Comparison of ENCODE assay signal across 7 cellular contexts in genomic region chr2:177887722-177888121, GRCh38.
"Had no signal": no experiment of that assay in that cellular context is flagged by ENCODE, and none has a peak within 500 bp of the region (broad histone marks: within the 10 kb centered on the region; RNA-seq: fewer than 3 reads in every experiment).

No MANE protein-coding gene starts in this region.

- H3K27ac ChIP-seq: GM23248 had no signal

- DNase-seq: GM23248, GOT3, H7, HFFc6, KBM-7 had no signal

- H3K9ac ChIP-seq: GM23248 had no signal

- H3K4me1 ChIP-seq: HAP-1 had no signal

- H3K36me3 ChIP-seq: HAP-1 had no signal

- H3K4me3 ChIP-seq: GM23248, HAP-1 had no signal

- H3K9me3 ChIP-seq: HAP-1 had no signal

- ATAC-seq: HCT116 had no signal
